Comparison of ENCODE assay signal across 8 cellular contexts in genomic region chr9:95726756-95727155, GRCh38.
DNase-seq lines count a peak whose midpoint lies in the region; ATAC-seq and TF ChIP-seq lines count a peak whose summit lies in the region.

No MANE protein-coding gene starts in this region.

- peak overlapping the region; percentile 46 for H2AFZ ChIP-seq in IMR-90 (replicated peaks; ENCODE audit: low read length, poor library complexity)

- H3K4me1 ChIP-seq in IMR-90 (ENCODE audit: control insufficient read depth, insufficient read depth, low read length), result peaks cover 2% of the 10 kb centered on the region; the same call in 1 of the 2 replicates
- H3K4me1 ChIP-seq in prostate gland (replicated peaks), result no peaks in the 10 kb centered on the region

- no peak overlapping the region for H4K8ac ChIP-seq in IMR-90 (ENCODE audit: low read depth in 2 of 2, low read length in 2 of 2)

- no CpG with 5 or more reads among the region's 2 CpGs for WGBS in IMR-90 (ENCODE audit: extremely low coverage in 2 of 2, insufficient read length in 1 of 2), 2 experiments
- WGBS in prostate gland, result 73% methylated on average over 2 of the region's 2 CpGs

- DNase-seq in DMS 273 (lab: John Stamatoyannopoulos, UW; ENCODE audit: unreplicated experiment) (peak; percentile 74), IMR-90 (peak; percentile 59), RWPE1 (ENCODE audit: low spot score) (peak; percentile 61), fibroblast of villous mesenchyme (ENCODE audit: low read depth) (peak; percentile 71), prostate gland (ENCODE audit: low spot score) (no peak), activated gamma-delta T cell treated with Interleukin-2 at 50 U/mL for 16 hours (no peak)

- H2AK9ac ChIP-seq in IMR-90 (replicated peaks; ENCODE audit: low read depth, low read length, poor library complexity), result no peak overlapping the region

- no peak overlapping the region for H2BK120ac ChIP-seq in IMR-90 (ENCODE audit: low read depth, low read length)

- H2BK15ac ChIP-seq in IMR-90 (ENCODE audit: low read depth, low read length), result no peak overlapping the region

- H4K20me1 ChIP-seq in IMR-90 (ENCODE audit: insufficient read depth, low read length), result no peaks in the 10 kb centered on the region

- H3K36me3 ChIP-seq in IMR-90 (ENCODE audit: control insufficient read depth, insufficient read depth, low read length) (no peaks in the 10 kb centered on the region), prostate gland (no peaks in the 10 kb centered on the region)

- TF ChIP-seq POLR2A in IMR-90 (IDR thresholded peaks at IDR 0.05; ENCODE audit: low read depth, low read length) (no peak), prostate gland (IDR thresholded peaks at IDR 0.05) (no peak)

- no peak overlapping the region for H4K91ac ChIP-seq in IMR-90 (ENCODE audit: insufficient read depth, low read depth, low read length)

- no peak overlapping the region for H4K5ac ChIP-seq in IMR-90 (ENCODE audit: low read depth, low read length)

- H3K27ac ChIP-seq in IMR-90 (ENCODE audit: insufficient read depth, low read length) (no peak overlapping the region), RWPE1 (no peak overlapping the region), prostate gland (no peak overlapping the region)

- ATAC-seq in IMR-90 (ENCODE audit: low read depth) (peak; percentile 89), HG03025 (IDR thresholded peaks at IDR 0.05; ENCODE audit: low FRiP score, unreplicated experiment) (no peak), HG02870 (IDR thresholded peaks at IDR 0.05; ENCODE audit: unreplicated experiment) (no peak)

- CTCF ChIA-PET in IMR-90 (lab: Yijun Ruan, JAX), result interaction anchor here (1.1 to 1.5 kb wide), 2 partner anchors 19 kb away, joined by 3 to 4 read pairs; no protein-coding TSS in a partner anchor
- CTCF ChIA-PET in RWPE1 (lab: Yijun Ruan, JAX), result interaction anchor here (0.7 to 1.6 kb wide), 6 partner anchors 9 to 572 kb away, joined by 3 to 8 read pairs (median 4); no protein-coding TSS in a partner anchor

- no peaks in the 10 kb centered on the region for H3K9me1 ChIP-seq in IMR-90 (ENCODE audit: insufficient read depth, low read length)

- no peak overlapping the region for H2BK20ac ChIP-seq in IMR-90 (ENCODE audit: low read depth, low read length)

- TF ChIP-seq RAD21 in IMR-90 (IDR thresholded peaks at IDR 0.05; ENCODE audit: low read length), result peak; percentile 74

- H3K23ac ChIP-seq in IMR-90 (ENCODE audit: low read depth, low read length), result no peak overlapping the region

- H3K27me3 ChIP-seq in IMR-90 (ENCODE audit: control insufficient read depth, insufficient read depth, low read length) (peaks cover 15% of the 10 kb centered on the region), prostate gland (replicated peaks; ENCODE audit: insufficient read depth) (no peaks in the 10 kb centered on the region)

- no peak overlapping the region for H2AK5ac ChIP-seq in IMR-90 (ENCODE audit: low read depth, low read length)

- in situ Hi-C loops in IMR-90 (cut with MboI; ENCODE audit: low sequenced_read_pairs), result loop anchor here (25.0 kb wide), 1 partner anchor 486 kb away; no protein-coding TSS in a partner anchor

- no TSS peak for BruUV-seq in IMR-90 (replicated peaks; lab: Mats Ljungman, UMichigan)

- intact Hi-C loops in IMR-90 (cut with micrococcal nuclease) (loop anchor here (1.0 to 5.0 kb wide), 6 partner anchors 46 to 590 kb away; partner anchors contain the start of genes ERCC6L2 and PTCH1), prostate gland (cut with DNase I) (no loop called here)

- no peak overlapping the region for H2BK5ac ChIP-seq in IMR-90 (ENCODE audit: low read depth, low read length, poor library complexity, severe bottlenecking)

- dilution Hi-C loops in IMR-90 (cut with HindIII; ENCODE audit: low sequenced_read_pairs, unreplicated experiment), result no loop called here

- no peak overlapping the region for H3K18ac ChIP-seq in IMR-90 (ENCODE audit: low read depth, low read length)

- H3K9ac ChIP-seq in IMR-90 (ENCODE audit: low read depth, low read length), result no peak overlapping the region

- no peak overlapping the region for H3K56ac ChIP-seq in IMR-90 (ENCODE audit: extremely low read depth, insufficient read depth, low read length)

- H3K9me3 ChIP-seq in IMR-90 (ENCODE audit: control insufficient read depth, insufficient read depth, low read length) (peaks cover 3% of the 10 kb centered on the region), prostate gland (no peaks in the 10 kb centered on the region)

- H3K4me3 ChIP-seq in IMR-90 (ENCODE audit: insufficient read depth, low read depth, low read length) (no peak overlapping the region), fibroblast of villous mesenchyme (ENCODE audit: low read depth, low read length) (no peak overlapping the region), prostate gland (no peak overlapping the region)

- POLR2A ChIA-PET in IMR-90 (lab: Charles Lee; ENCODE audit: unreplicated experiment), result no interaction called here
- POLR2A ChIA-PET in RWPE1 (lab: Yijun Ruan, JAX; ENCODE audit: low non-redundant PET), result no interaction called here

- TF ChIP-seq CTCF in IMR-90 (conservative IDR thresholded peaks at IDR 0.05; ENCODE audit: low read depth, low read length), result peak; percentile 69
- peak; percentile 50; the same call in 1 of the 2 replicates for TF ChIP-seq CTCF in RWPE1 (conservative IDR thresholded peaks at IDR 0.05; ENCODE audit: low read depth)
- peak; percentile 77 for TF ChIP-seq CTCF in fibroblast of villous mesenchyme (IDR thresholded peaks at IDR 0.05; ENCODE audit: insufficient read depth, low read depth, low read length)
- TF ChIP-seq CTCF in prostate gland (IDR thresholded peaks at IDR 0.05), result peak; percentile 35 to 60 (median 56)

- H3K14ac ChIP-seq in IMR-90 (replicated peaks; ENCODE audit: low read depth, low read length), result no peak overlapping the region

- H3K79me1 ChIP-seq in IMR-90 (ENCODE audit: low read depth in 1 of 2, low read length in 2 of 2), result no peaks in the 10 kb centered on the region

- no peak overlapping the region for H3K4ac ChIP-seq in IMR-90 (ENCODE audit: low read depth, low read length)

- H3K4me2 ChIP-seq in IMR-90 (ENCODE audit: low read depth, low read length), result no peak overlapping the region

TF ChIP-seq in IMR-90, 13 proteins besides CTCF, POLR2A, EP300 and RAD21:
- TF ChIP-seq SMC3 (IDR thresholded peaks at IDR 0.05; ENCODE audit: low read depth, low read length) (peak; percentile 78), MAZ (IDR thresholded peaks at IDR 0.05; ENCODE audit: borderline replicate concordance, low read depth, low read length) (no peak), CHD1 (IDR thresholded peaks at IDR 0.05; ENCODE audit: low read depth, low read length) (no peak), RFX5 (IDR thresholded peaks at IDR 0.05; ENCODE audit: low read depth, low read length) (no peak)

Comparison
In these comparisons a context has a peak if more than half of its experiments do, and no peak if none do; other contexts are left out.
1. DNase-seq: peak in DMS 273 (single experiment), IMR-90 (single experiment), RWPE1 (single experiment) and fibroblast of villous mesenchyme (single experiment); none in prostate gland (single experiment) and activated gamma-delta T cell treated with Interleukin-2 at 50 U/mL for 16 hours (single experiment).
2. Peak in every context shown above with its lines, with median percentiles within 50 percentile points of each other: CTCF ChIP-seq.